In genomic region chr4:509374-509676, GRCh38 we compare ENCODE assay signal across 21 cellular contexts.
"Had no signal": no experiment of that assay in that cellular context is flagged by ENCODE, and none has a peak within 500 bp of the region (broad histone marks: within the 10 kb centered on the region; RNA-seq: fewer than 3 reads in every experiment).

No MANE protein-coding gene starts in this region.

- DNase-seq: Karpas-422, KG1, MG63, NCI-H1092, NCI-H1105 treated with DMSO at 0.1 percent for 48 hours, NCI-H1417 treated with DMSO at 0.1 percent for 48 hours, NCI-H146, NCI-H1694 treated with DMSO at 0.1 percent for 48 hours, NCI-H1930, NCI-H2081, NCI-H2107, NCI-H226, NCI-H446, NCI-H510A, NCI-H524 treated with DMSO at 0.1 percent for 48 hours, NCI-H69, NCI-H774, SIG-M5, SK-N-SH had no signal

- H3K9me3 ChIP-seq: MG63, SJSA1, SK-N-SH had no signal

- H3K4me1 ChIP-seq: SJSA1 had no signal

- H3K27ac ChIP-seq: RWPE1, SJSA1 had no signal

- H3K4me3 ChIP-seq: MG63, SJSA1 had no signal

- H3K27me3 ChIP-seq: MG63, SJSA1 had no signal
